ENCODE assay signal across 9 cellular contexts in genomic region chr16:50313596-50314483, GRCh38. TPM values are rescaled to one million over a fixed set of nuclear protein-coding genes. Genes with fewer than 3 reads are reported as not detected.
A peak's percentile ranks its signal among the peaks of the same experiment; 100 is the strongest.
DNase-seq lines count a peak whose midpoint lies in the region; ATAC-seq lines count a peak whose summit lies in the region.
"Had no signal": no experiment of that assay in that cellular context is flagged by ENCODE, and none has a peak within 500 bp of the region (broad histone marks: within the 10 kb centered on the region; RNA-seq: fewer than 3 reads in every experiment).

No MANE protein-coding gene starts in this region.

- H3K9me3 Mint-ChIP-seq in central memory CD8-positive, alpha-beta T cell, result no peaks in the 10 kb centered on the region

- H3K27ac Mint-ChIP-seq in central memory CD8-positive, alpha-beta T cell (ENCODE audit: low read depth), result peak overlapping the region; percentile 74

- H3K27ac ChIP-seq in temporal lobe (ENCODE audit: low read depth, low read length), result peak overlapping the region; percentile 67
- H3K27ac ChIP-seq: A549 had no signal

- peak overlapping the region; percentile 34 for H3K4me3 Mint-ChIP-seq in central memory CD8-positive, alpha-beta T cell

- peaks cover 57% of the 10 kb centered on the region for H3K36me3 Mint-ChIP-seq in central memory CD8-positive, alpha-beta T cell (ENCODE audit: insufficient read depth)

- H3K27me3 Mint-ChIP-seq in central memory CD8-positive, alpha-beta T cell, result no peaks in the 10 kb centered on the region

- DNase-seq in activated T-cell treated with anti-CD3 and anti-CD28 coated beads for 1 hour (ENCODE audit: low read depth), result peak; percentile 15
- DNase-seq in activated T-cell treated with anti-CD3 and anti-CD28 coated beads for 4 hours, result no peak
- no peak for DNase-seq in central memory CD8-positive, alpha-beta T cell (ENCODE audit: low spot score in 2 of 2)
- peak; percentile 37 for DNase-seq in middle frontal gyrus (ENCODE audit: extremely low spot score, low spot score)

- peak; percentile 61 for ATAC-seq in central memory CD8-positive, alpha-beta T cell (replicated peaks; ENCODE audit: extremely low read depth, poor library complexity, severe bottlenecking)
- ATAC-seq in GM21381 (IDR thresholded peaks at IDR 0.05; ENCODE audit: unreplicated experiment) (no peak), HG03565 (IDR thresholded peaks at IDR 0.05; ENCODE audit: unreplicated experiment) (no peak), HG02884 (IDR thresholded peaks at IDR 0.05; ENCODE audit: unreplicated experiment) (no peak)
- ATAC-seq: A549 had no signal

- peaks cover 16% of the 10 kb centered on the region for H3K4me1 Mint-ChIP-seq in central memory CD8-positive, alpha-beta T cell

RNA-seq across cellular contexts. Expression of gene ADCY7, which starts 47.5 kb away (rescaled TPM):
- total RNA-seq in temporal lobe, result 17.0 TPM

RNA-seq across cellular contexts. Expression of gene BRD7, which starts 54.9 kb away (rescaled TPM):
- 30.7 TPM for total RNA-seq in temporal lobe

Comparison
In these comparisons a context has a peak if more than half of its experiments do, and no peak if none do; other contexts are left out.
1. DNase-seq: peak in activated T-cell treated with anti-CD3 and anti-CD28 coated beads for 1 hour (single experiment) and middle frontal gyrus (single experiment); none in activated T-cell treated with anti-CD3 and anti-CD28 coated beads for 4 hours (single experiment) and central memory CD8-positive, alpha-beta T cell (0 of 2).